ENCODE assay signal across 11 cellular contexts in the genomic region with DNA sequence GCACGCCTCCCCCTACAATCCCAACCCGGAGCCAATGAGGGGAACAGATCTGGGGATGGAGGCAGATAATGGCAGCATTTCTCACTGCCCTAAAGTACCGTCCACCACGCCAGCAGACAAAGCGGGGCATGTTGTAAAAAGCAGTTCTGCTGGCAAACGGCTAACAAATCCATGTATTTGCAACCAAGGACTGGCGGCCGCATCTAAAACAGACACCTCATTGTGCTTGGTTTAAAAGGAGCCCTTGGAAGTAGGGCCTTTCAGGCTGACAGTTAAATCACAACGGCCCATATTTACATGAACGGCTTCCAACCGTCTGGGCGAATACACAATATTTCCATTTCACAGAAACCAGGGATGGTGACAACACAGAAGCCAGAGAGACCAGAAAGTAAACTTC.
DNase-seq lines count a peak whose midpoint lies in the region; ATAC-seq and TF ChIP-seq lines count a peak whose summit lies in the region.
"Had no signal": no experiment of that assay in that cellular context is flagged by ENCODE, and none has a peak within 500 bp of the region (broad histone marks: within the 10 kb centered on the region; RNA-seq: fewer than 3 reads in every experiment).

No MANE protein-coding gene starts in this region.

- H3K4me3 ChIP-seq in HUES64 (ENCODE audit: low read length) (peak overlapping the region; percentile 24; the same call in 1 of the 2 replicates), mesenchymal stem cell (ENCODE audit: insufficient read depth in 1 of 2, low read depth in 1 of 2, low read length in 2 of 2) (no peak overlapping the region), smooth muscle cell (peak overlapping the region; percentile 0), SJCRH30 (no peak overlapping the region)

- H3K27me3 ChIP-seq in HUES64 (ENCODE audit: insufficient read depth, low read length) (peaks cover 68% of the 10 kb centered on the region), mesenchymal stem cell (ENCODE audit: control insufficient read depth in 1 of 2, insufficient read depth in 1 of 2, low read length in 2 of 2) (no peaks in the 10 kb centered on the region), smooth muscle cell (ENCODE audit: low read depth) (no peaks in the 10 kb centered on the region), SJCRH30 (no peaks in the 10 kb centered on the region)

- no peak overlapping the region for H2BK120ac ChIP-seq in mesenchymal stem cell (ENCODE audit: low read depth, low read length)

- H4K8ac ChIP-seq in mesenchymal stem cell (ENCODE audit: low read length) = no peak overlapping the region

- H2BK15ac ChIP-seq in mesenchymal stem cell (ENCODE audit: low read depth, poor library complexity, severe bottlenecking) = peak overlapping the region; percentile 3

- TF ChIP-seq CTCF in smooth muscle cell (IDR thresholded peaks at IDR 0.05; ENCODE audit: borderline replicate concordance, insufficient read depth, poor library complexity, severe bottlenecking) = no peak

- H3K4me3 Mint-ChIP-seq in activated T-helper 17 cell treated with anti-CD3 and anti-CD28 coated beads, Interleukin-2, amount 50 U/mL, for 72 hours = no peak overlapping the region
- H3K4me3 Mint-ChIP-seq: activated CD8-positive, alpha-beta T cell treated with anti-CD3 and anti-CD28 coated beads for 36 hours; activated naive CD4-positive, alpha-beta T cell treated with anti-CD3 and anti-CD28 coated beads, Interleukin-2, amount 50 U/mL, for 24 hours; CD8-positive, alpha-beta T cell had no signal

- H3K79me2 ChIP-seq in smooth muscle cell (ENCODE audit: low read depth) = peaks cover 95% of the 10 kb centered on the region

- DNase-seq in cerebellar cortex (ENCODE audit: low spot score) = peak; percentile 5
- DNase-seq in mesenchymal stem cell = no peak
- DNase-seq in smooth muscle cell (lab: John Stamatoyannopoulos, UW; ENCODE audit: unreplicated experiment) = no peak
- no peak for DNase-seq in NCI-H69 (lab: John Stamatoyannopoulos, UW)
- no peak for DNase-seq in RKO (ENCODE audit: low spot score)
- no peak for DNase-seq in SJCRH30
- DNase-seq: activated CD8-positive, alpha-beta T cell treated with anti-CD3 and anti-CD28 coated beads for 36 hours; CD8-positive, alpha-beta T cell had no signal

- ATAC-seq in activated T-helper 17 cell treated with anti-CD3 and anti-CD28 coated beads, Interleukin-2, amount 50 U/mL, for 72 hours (replicated peaks) = no peak
- ATAC-seq: activated CD8-positive, alpha-beta T cell treated with anti-CD3 and anti-CD28 coated beads for 36 hours; CD8-positive, alpha-beta T cell had no signal

- H3K9me3 Mint-ChIP-seq in activated T-helper 17 cell treated with anti-CD3 and anti-CD28 coated beads, Interleukin-2, amount 50 U/mL, for 72 hours = no peaks in the 10 kb centered on the region
- H3K9me3 Mint-ChIP-seq: activated CD8-positive, alpha-beta T cell treated with anti-CD3 and anti-CD28 coated beads for 36 hours; activated naive CD4-positive, alpha-beta T cell treated with anti-CD3 and anti-CD28 coated beads, Interleukin-2, amount 50 U/mL, for 24 hours; CD8-positive, alpha-beta T cell had no signal

- peaks cover 12% of the 10 kb centered on the region for H3F3A ChIP-seq in smooth muscle cell (ENCODE audit: low read depth)

- H4K91ac ChIP-seq in mesenchymal stem cell (ENCODE audit: low read length) = no peak overlapping the region

- 17% methylated on average over 10 of the region's 12 CpGs for WGBS in HUES64
- 73% methylated on average over 12 of the region's 12 CpGs for WGBS in mesenchymal stem cell
- WGBS in smooth muscle cell (ENCODE audit: low lambda C conversion rate) = 26% methylated on average over 12 of the region's 12 CpGs

- no peaks in the 10 kb centered on the region for H3K36me3 Mint-ChIP-seq in activated T-helper 17 cell treated with anti-CD3 and anti-CD28 coated beads, Interleukin-2, amount 50 U/mL, for 72 hours (ENCODE audit: low read depth)
- H3K36me3 Mint-ChIP-seq: activated naive CD4-positive, alpha-beta T cell treated with anti-CD3 and anti-CD28 coated beads, Interleukin-2, amount 50 U/mL, for 24 hours; CD8-positive, alpha-beta T cell had no signal

- H3K4me2 ChIP-seq in mesenchymal stem cell (ENCODE audit: low read length, poor library complexity, severe bottlenecking) = no peak overlapping the region
- peak overlapping the region; percentile 73 for H3K4me2 ChIP-seq in smooth muscle cell

- H3K36me3 ChIP-seq in HUES64 (ENCODE audit: insufficient read depth, low read length) (no peaks in the 10 kb centered on the region), mesenchymal stem cell (ENCODE audit: control insufficient read depth in 1 of 2, insufficient read depth in 2 of 2, low read depth in 1 of 2, low read length in 2 of 2) (no peaks in the 10 kb centered on the region), smooth muscle cell (ENCODE audit: low read depth) (no peaks in the 10 kb centered on the region), SJCRH30 (no peaks in the 10 kb centered on the region)

- peak overlapping the region in 1 of 2 experiments; percentile 48 for H3K18ac ChIP-seq in mesenchymal stem cell (ENCODE audit: low read depth in 1 of 2, low read length in 2 of 2)

- H4K20me1 ChIP-seq in smooth muscle cell (ENCODE audit: low read depth) = peaks cover 100% of the 10 kb centered on the region

- H3K4ac ChIP-seq in mesenchymal stem cell (ENCODE audit: low read depth in 1 of 2, low read length in 2 of 2) = no peak overlapping the region

- H3K4me1 ChIP-seq in HUES64 (ENCODE audit: insufficient read depth, low read length) = peaks cover 44% of the 10 kb centered on the region
- H3K4me1 ChIP-seq in mesenchymal stem cell (ENCODE audit: control insufficient read depth, insufficient read depth, low read depth, low read length) = peaks cover 4% of the 10 kb centered on the region
- H3K4me1 ChIP-seq in smooth muscle cell (ENCODE audit: low read depth) = peaks cover 46% of the 10 kb centered on the region
- H3K4me1 ChIP-seq in SJCRH30 = peaks cover 16% of the 10 kb centered on the region

- H2AFZ ChIP-seq in mesenchymal stem cell (ENCODE audit: low read depth, low read length) = no peak overlapping the region
- H2AFZ ChIP-seq in smooth muscle cell (ENCODE audit: low read depth) = no peak overlapping the region

- H3K9ac ChIP-seq in HUES64 (ENCODE audit: low read depth, low read length) (0 out of 2 replicates have a peak overlapping the region, but pooled peaks have one; percentile 12), mesenchymal stem cell (ENCODE audit: low read length) (no peak overlapping the region), smooth muscle cell (ENCODE audit: low read depth) (no peak overlapping the region)

- no peak overlapping the region for H3K27ac ChIP-seq in HUES64 (ENCODE audit: low read depth, low read length)
- H3K27ac ChIP-seq in mesenchymal stem cell (ENCODE audit: low read length, poor library complexity, severe bottlenecking) = no peak overlapping the region
- peak overlapping the region; percentile 68 for H3K27ac ChIP-seq in smooth muscle cell (ENCODE audit: low read depth)
- no peak overlapping the region for H3K27ac ChIP-seq in SJCRH30

- peaks cover 1% of the 10 kb centered on the region for H3K79me1 ChIP-seq in mesenchymal stem cell (replicated peaks; ENCODE audit: low read length, poor library complexity, severe bottlenecking)

- H2BK12ac ChIP-seq in mesenchymal stem cell (ENCODE audit: low read length in 2 of 2) = peak overlapping the region in 1 of 2 experiments; percentile 2

- H3K4me1 Mint-ChIP-seq in activated T-helper 17 cell treated with anti-CD3 and anti-CD28 coated beads, Interleukin-2, amount 50 U/mL, for 72 hours = no peaks in the 10 kb centered on the region
- H3K4me1 Mint-ChIP-seq: activated naive CD4-positive, alpha-beta T cell treated with anti-CD3 and anti-CD28 coated beads, Interleukin-2, amount 50 U/mL, for 24 hours had no signal

- peak overlapping the region; percentile 63 for H2AK5ac ChIP-seq in mesenchymal stem cell (ENCODE audit: low read length, severe bottlenecking)

- H3K27me3 Mint-ChIP-seq in activated T-helper 17 cell treated with anti-CD3 and anti-CD28 coated beads, Interleukin-2, amount 50 U/mL, for 72 hours = no peaks in the 10 kb centered on the region
- H3K27me3 Mint-ChIP-seq: activated CD8-positive, alpha-beta T cell treated with anti-CD3 and anti-CD28 coated beads for 36 hours had no signal

- H3K9me3 ChIP-seq in HUES64 (ENCODE audit: insufficient read depth, low read depth, low read length) (no peaks in the 10 kb centered on the region), mesenchymal stem cell (ENCODE audit: control insufficient read depth, low read length) (no peaks in the 10 kb centered on the region), smooth muscle cell (replicated peaks; ENCODE audit: low read depth) (no peaks in the 10 kb centered on the region), SJCRH30 (replicated peaks) (no peaks in the 10 kb centered on the region)

- no peak overlapping the region for H2BK5ac ChIP-seq in mesenchymal stem cell (ENCODE audit: low read depth, low read length, poor library complexity, severe bottlenecking)

- no peak overlapping the region for H3K27ac Mint-ChIP-seq in activated T-helper 17 cell treated with anti-CD3 and anti-CD28 coated beads, Interleukin-2, amount 50 U/mL, for 72 hours
- H3K27ac Mint-ChIP-seq: activated CD8-positive, alpha-beta T cell treated with anti-CD3 and anti-CD28 coated beads for 36 hours; activated naive CD4-positive, alpha-beta T cell treated with anti-CD3 and anti-CD28 coated beads, Interleukin-2, amount 50 U/mL, for 24 hours; CD8-positive, alpha-beta T cell had no signal

- no peak overlapping the region for H3K23ac ChIP-seq in mesenchymal stem cell (ENCODE audit: low read length in 2 of 2)

- no peak overlapping the region for H3K14ac ChIP-seq in mesenchymal stem cell (ENCODE audit: low read length in 2 of 2)

Comparison
In these comparisons a context has a peak if more than half of its experiments do, and no peak if none do; other contexts are left out.
1. H3K4me3 ChIP-seq: peak in HUES64 (single experiment) and smooth muscle cell (single experiment); none in mesenchymal stem cell (0 of 2) and SJCRH30 (single experiment).